30 cellular contexts compared by ENCODE assay signal in genomic region chr1:21449906-21450305, GRCh38. TPM values are rescaled to one million over a fixed set of nuclear protein-coding genes. Genes with fewer than 3 reads are reported as not detected.
DNase-seq lines count a peak whose midpoint lies in the region; ATAC-seq and TF ChIP-seq lines count a peak whose summit lies in the region.
"Had no signal": no experiment of that assay in that cellular context is flagged by ENCODE, and none has a peak within 500 bp of the region (broad histone marks: within the 10 kb centered on the region; RNA-seq: fewer than 3 reads in every experiment).

No MANE protein-coding gene starts in this region.

- intact Hi-C loops in sigmoid colon (cut with DNase I), result no loop called here
- intact Hi-C loops in heart left ventricle (cut with DNase I), result no loop called here

- H3K36me3 ChIP-seq in Loucy (ENCODE audit: insufficient read depth, low read length), result peaks cover 17% of the 10 kb centered on the region
- H3K36me3 ChIP-seq in sigmoid colon, result peaks cover 0 to 12% (median 0%) of the 10 kb centered on the region in 4 donors
- H3K36me3 ChIP-seq in heart left ventricle, result peaks cover 0 to 25% (median 7%) of the 10 kb centered on the region in 9 donors
- H3K36me3 ChIP-seq: left lung, neutrophil, Peyer's patch, prostate gland, thoracic aorta had no signal

- H3K27me3 ChIP-seq in Loucy (ENCODE audit: insufficient read depth, low read length, poor library complexity, severe bottlenecking) (no peaks in the 10 kb centered on the region), sigmoid colon (no peaks in the 10 kb centered on the region), heart left ventricle (no peaks in the 10 kb centered on the region)
- H3K27me3 ChIP-seq: left lung, neutrophil, Peyer's patch had no signal

- peak overlapping the region; percentile 5 for H3K27ac Mint-ChIP-seq in central memory CD8-positive, alpha-beta T cell (ENCODE audit: low read depth)
- peak overlapping the region; percentile 86 for H3K27ac Mint-ChIP-seq in osteocyte (ENCODE audit: unreplicated experiment)
- H3K27ac Mint-ChIP-seq: activated CD8-positive, alpha-beta T cell treated with anti-CD3 and anti-CD28 coated beads, Interleukin-2, amount 10 ng/mL, durations not matched to agents 7 days and 5 days; activated naive CD8-positive, alpha-beta T cell treated with anti-CD3 and anti-CD28 coated beads, Interleukin-2, amount 10 ng/mL, durations not matched to agents 7 days and 5 days; CD4-positive, alpha-beta T cell; naive B cell; stimulated activated naive CD8-positive, alpha-beta T cell treated with anti-CD3 and anti-CD28 coated beads, Interleukin-15, Interleukin-2, amounts not matched to agents 100 ng/mL and 50 ng/mL, for 24 hours had no signal

- H3K79me2 ChIP-seq in Loucy (ENCODE audit: insufficient read depth, low read length), result peaks cover 42% of the 10 kb centered on the region

- H3K9me3 ChIP-seq in Loucy (ENCODE audit: insufficient read depth, low read depth, low read length) (no peaks in the 10 kb centered on the region), sigmoid colon (no peaks in the 10 kb centered on the region), heart left ventricle (no peaks in the 10 kb centered on the region)
- H3K9me3 ChIP-seq: left lung, neutrophil, Peyer's patch, prostate gland, thoracic aorta had no signal

- H3K4me2 ChIP-seq in Loucy (ENCODE audit: low read depth, low read length, poor library complexity, severe bottlenecking), result peak overlapping the region; percentile 45

- DNase-seq in ELR (ENCODE audit: low read depth) (peak; percentile 24), osteocyte (ENCODE audit: extremely low spot score, unreplicated experiment) (no peak), KG1 (lab: John Stamatoyannopoulos, UW) (no peak), sigmoid colon (no peak), heart left ventricle (no peak)
- DNase-seq in central memory CD8-positive, alpha-beta T cell (ENCODE audit: low spot score in 2 of 2), result no peak
- DNase-seq: activated CD4-positive, CD25-positive, alpha-beta regulatory T cell treated with anti-CD3 and anti-CD28 coated beads, Interleukin-2, amount 50 U/mL, for 72 hours; activated CD8-positive, alpha-beta T cell treated with anti-CD3 and anti-CD28 coated beads, Interleukin-2, amount 10 ng/mL, durations not matched to agents 7 days and 5 days; activated effector memory CD4-positive, alpha-beta T cell treated with Interleukin-2 at 50 U/mL for 16 hours; activated naive CD8-positive, alpha-beta T cell treated with anti-CD3 and anti-CD28 coated beads, Interleukin-2, amount 10 ng/mL, durations not matched to agents 7 days and 5 days; CD4-positive, alpha-beta T cell; effector CD8-positive, alpha-beta T cell; erythroblast; hippocampal formation; left lung; MM.1S; naive B cell; NCI-H1417; NCI-H2029 treated with DMSO at 0.1 percent for 48 hours; NCI-H2227 treated with DMSO at 0.1 percent for 48 hours; NCI-H69; Peyer's patch; SIG-M5; T-helper 1 cell had no signal

- peaks cover 13% of the 10 kb centered on the region for H3K36me3 Mint-ChIP-seq in central memory CD8-positive, alpha-beta T cell (ENCODE audit: insufficient read depth)
- peaks cover 29% of the 10 kb centered on the region for H3K36me3 Mint-ChIP-seq in osteocyte (ENCODE audit: unreplicated experiment)

- TF ChIP-seq POLR2A in sigmoid colon (IDR thresholded peaks at IDR 0.05) (no peak), heart left ventricle (IDR thresholded peaks at IDR 0.05) (no peak)

- no peaks in the 10 kb centered on the region for H3K27me3 Mint-ChIP-seq in central memory CD8-positive, alpha-beta T cell
- H3K27me3 Mint-ChIP-seq in osteocyte (ENCODE audit: unreplicated experiment), result no peaks in the 10 kb centered on the region
- H3K27me3 Mint-ChIP-seq: CD4-positive, alpha-beta T cell; stimulated activated naive CD8-positive, alpha-beta T cell treated with anti-CD3 and anti-CD28 coated beads, Interleukin-15, Interleukin-2, amounts not matched to agents 100 ng/mL and 50 ng/mL, for 24 hours had no signal

- H3K4me1 ChIP-seq in Loucy (ENCODE audit: insufficient read depth, low read length, poor library complexity, severe bottlenecking) (peaks cover 84% of the 10 kb centered on the region), sigmoid colon (peaks cover 0 to 15% (median 5%) of the 10 kb centered on the region in 4 donors), heart left ventricle (peaks cover 0 to 12% (median 0%) of the 10 kb centered on the region in 12 donors)
- H3K4me1 ChIP-seq: prostate gland had no signal

- no peaks in the 10 kb centered on the region for H3F3A ChIP-seq in Loucy (ENCODE audit: low read depth)

- no peak for TF ChIP-seq CTCF in Loucy (conservative IDR thresholded peaks at IDR 0.05; ENCODE audit: low read length)
- no peak for TF ChIP-seq CTCF in osteocyte (IDR thresholded peaks at IDR 0.05)
- TF ChIP-seq CTCF in sigmoid colon (IDR thresholded peaks at IDR 0.05), result no peak
- TF ChIP-seq CTCF in heart left ventricle (IDR thresholded peaks at IDR 0.05), result no peak

- H2AFZ ChIP-seq in Loucy (ENCODE audit: low read length), result no peak overlapping the region

- no peaks in the 10 kb centered on the region for H4K20me1 ChIP-seq in Loucy (ENCODE audit: insufficient read depth, low read length, poor library complexity, severe bottlenecking)

- no peaks in the 10 kb centered on the region for H3K9me3 Mint-ChIP-seq in central memory CD8-positive, alpha-beta T cell
- no peaks in the 10 kb centered on the region for H3K9me3 Mint-ChIP-seq in osteocyte (ENCODE audit: unreplicated experiment)
- H3K9me3 Mint-ChIP-seq: activated naive CD8-positive, alpha-beta T cell treated with anti-CD3 and anti-CD28 coated beads, Interleukin-2, amount 10 ng/mL, durations not matched to agents 7 days and 5 days; CD4-positive, alpha-beta T cell; naive B cell; stimulated activated naive CD8-positive, alpha-beta T cell treated with anti-CD3 and anti-CD28 coated beads, Interleukin-15, Interleukin-2, amounts not matched to agents 100 ng/mL and 50 ng/mL, for 24 hours had no signal

- no peak for ATAC-seq in central memory CD8-positive, alpha-beta T cell (replicated peaks; ENCODE audit: extremely low read depth, poor library complexity, severe bottlenecking)
- ATAC-seq in heart left ventricle, result no peak
- ATAC-seq: activated CD8-positive, alpha-beta T cell treated with anti-CD3 and anti-CD28 coated beads, Interleukin-2, amount 10 ng/mL, durations not matched to agents 7 days and 5 days; left lung had no signal

- no peak overlapping the region for H3K9ac ChIP-seq in Loucy (ENCODE audit: low read depth, low read length, poor library complexity, severe bottlenecking)

- H3K4me3 ChIP-seq in Loucy (ENCODE audit: low read length, poor library complexity, severe bottlenecking) (peak overlapping the region; percentile 25), sigmoid colon (no peak overlapping the region), heart left ventricle (no peak overlapping the region)
- H3K4me3 ChIP-seq: left lung, Peyer's patch, prostate gland, skin epidermis, thoracic aorta had no signal

- 54 to 84% methylated on average over 1 of the region's 1 CpG for WGBS in sigmoid colon, 2 donors
- 90 to 97% (median 93%) methylated on average over 1 of the region's 1 CpG for WGBS in heart left ventricle, 4 donors

- H3K9me2 ChIP-seq in Loucy (replicated peaks; ENCODE audit: low read depth, low read length), result no peaks in the 10 kb centered on the region

- no peak overlapping the region for H3K4me3 Mint-ChIP-seq in central memory CD8-positive, alpha-beta T cell
- peak overlapping the region; percentile 37 for H3K4me3 Mint-ChIP-seq in osteocyte (ENCODE audit: unreplicated experiment)
- H3K4me3 Mint-ChIP-seq: activated CD8-positive, alpha-beta T cell treated with anti-CD3 and anti-CD28 coated beads, Interleukin-2, amount 10 ng/mL, durations not matched to agents 7 days and 5 days; activated naive CD8-positive, alpha-beta T cell treated with anti-CD3 and anti-CD28 coated beads, Interleukin-2, amount 10 ng/mL, durations not matched to agents 7 days and 5 days; CD4-positive, alpha-beta T cell; naive B cell; stimulated activated naive CD8-positive, alpha-beta T cell treated with anti-CD3 and anti-CD28 coated beads, Interleukin-15, Interleukin-2, amounts not matched to agents 100 ng/mL and 50 ng/mL, for 24 hours had no signal

- H3K4me1 Mint-ChIP-seq in central memory CD8-positive, alpha-beta T cell, result peaks cover 38% of the 10 kb centered on the region
- H3K4me1 Mint-ChIP-seq in osteocyte (ENCODE audit: unreplicated experiment), result peaks cover 68% of the 10 kb centered on the region

- no peak overlapping the region for H3K27ac ChIP-seq in sigmoid colon
- no peak overlapping the region for H3K27ac ChIP-seq in heart left ventricle
- H3K27ac ChIP-seq: left lung, neutrophil, Peyer's patch, prostate gland, skin epidermis, thoracic aorta had no signal

- TF ChIP-seq EP300 in sigmoid colon (IDR thresholded peaks at IDR 0.05), result no peak

RNA-seq across cellular contexts. Expression of gene NBPF3, which starts 10.0 kb away (rescaled TPM):
- total RNA-seq in osteocyte (30.4 and 31.0 TPM in 2 replicates), sigmoid colon (10 to 100 TPM in 1 of 4 donors, 1 to 10 TPM in 3; 2.9 to 11.6 (median 6.9) TPM), heart left ventricle (1 to 10 TPM; 1.6 to 7.3 (median 4.1) TPM)
- polyA plus RNA-seq in sigmoid colon (1 to 10 TPM; 2.0 to 5.5 (median 4.8) TPM), heart left ventricle (1 to 10 TPM; 1.1 to 1.4 TPM)

RNA-seq across cellular contexts. Expression of gene ALPL, which starts 59.3 kb away (rescaled TPM):
- 41.6 and 43.4 TPM in 2 replicates for total RNA-seq in osteocyte
- 1 to 10 TPM in 2 of 4 donors, under 1 TPM in 2; 0.36 to 4.7 (median 1.4) TPM for total RNA-seq in sigmoid colon
- polyA plus RNA-seq in sigmoid colon, result 1 to 10 TPM; 2.1 to 7.8 (median 4.1) TPM
- total RNA-seq in heart left ventricle, result 10 to 100 TPM in 7 of 9 donors, 1 to 10 TPM in 2; 6.3 to 45.8 (median 12.3) TPM
- 10 to 100 TPM in 1 of 2 donors, 1 to 10 TPM in 1; 8.7 to 17.8 TPM for polyA plus RNA-seq in heart left ventricle
- total RNA-seq: activated CD8-positive, alpha-beta T cell treated with anti-CD3 and anti-CD28 coated beads, Interleukin-2, amount 10 ng/mL, durations not matched to agents 7 days and 5 days; activated naive CD8-positive, alpha-beta T cell treated with anti-CD3 and anti-CD28 coated beads, Interleukin-2, amount 10 ng/mL, durations not matched to agents 7 days and 5 days; CD4-positive, alpha-beta T cell had no signal
